ENCODE assay signal across 20 cellular contexts in the genomic region with DNA sequence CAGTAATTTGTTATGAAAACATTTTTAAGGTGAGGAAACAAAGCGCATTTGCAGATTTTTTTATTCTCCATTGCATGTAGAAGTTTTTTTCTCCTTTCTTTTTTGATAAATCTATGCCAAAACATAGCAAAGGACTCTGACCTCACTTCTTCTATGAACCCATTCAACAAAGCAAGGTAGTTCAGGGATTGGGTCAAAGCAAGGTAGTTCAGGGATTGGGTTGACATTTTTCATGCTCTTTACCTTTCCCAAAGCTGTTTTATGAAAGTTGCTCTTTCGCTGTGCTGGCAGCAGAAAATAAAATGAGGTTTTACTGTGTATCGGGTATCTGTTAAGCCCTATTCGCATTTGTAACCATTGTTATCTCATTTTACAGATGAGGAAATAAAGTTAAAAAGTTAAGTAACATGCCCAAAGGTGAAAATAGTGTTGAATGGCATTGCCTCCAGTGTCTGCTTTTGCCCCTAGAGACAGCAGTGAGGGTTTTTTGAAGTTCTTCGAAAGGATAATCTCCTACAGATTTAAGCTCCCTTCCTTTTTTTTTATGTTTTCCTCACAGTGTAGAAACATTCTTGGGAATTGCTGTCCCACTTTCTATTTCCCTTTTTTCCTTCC.
"Had no signal": no experiment of that assay in that cellular context is flagged by ENCODE, and none has a peak within 500 bp of the region (broad histone marks: within the 10 kb centered on the region; RNA-seq: fewer than 3 reads in every experiment).

No MANE protein-coding gene starts in this region.

- H3K27me3 ChIP-seq: heart right ventricle, pancreas, thyroid gland had no signal

- H3K27ac Mint-ChIP-seq: activated naive CD4-positive, alpha-beta T cell treated with anti-CD3 and anti-CD28 coated beads, Interleukin-2, amount 10 ng/mL, durations not matched to agents 7 days and 5 days; activated T-cell treated with anti-CD3 and anti-CD28 coated beads, Interleukin-2, amount 50 U/mL, for 72 hours; stimulated activated naive CD8-positive, alpha-beta T cell treated with anti-CD3 and anti-CD28 coated beads, Interleukin-15, Interleukin-2, amounts not matched to agents 100 ng/mL and 50 ng/mL, for 24 hours had no signal

- H3K9me3 Mint-ChIP-seq: activated naive CD4-positive, alpha-beta T cell treated with anti-CD3 and anti-CD28 coated beads, Interleukin-2, amount 10 ng/mL, durations not matched to agents 7 days and 5 days; activated T-cell treated with anti-CD3 and anti-CD28 coated beads, Interleukin-2, amount 50 U/mL, for 72 hours; naive thymus-derived CD4-positive, alpha-beta T cell; stimulated activated naive CD8-positive, alpha-beta T cell treated with anti-CD3 and anti-CD28 coated beads, Interleukin-15, Interleukin-2, amounts not matched to agents 100 ng/mL and 50 ng/mL, for 24 hours; T-cell had no signal

- H3K4me3 ChIP-seq: coronary artery, heart right ventricle, lower lobe of right lung, pancreas, psoas muscle, thyroid gland had no signal

- H3K9me3 ChIP-seq: heart right ventricle, lower lobe of right lung, pancreas, psoas muscle, thyroid gland had no signal

- H3K27ac ChIP-seq: coronary artery, epithelial cell of prostate, heart right ventricle, lower lobe of right lung, pancreas, psoas muscle, thyroid gland had no signal

- H3K27me3 Mint-ChIP-seq: activated naive CD4-positive, alpha-beta T cell treated with anti-CD3 and anti-CD28 coated beads, Interleukin-2, amount 10 ng/mL, durations not matched to agents 7 days and 5 days; naive thymus-derived CD4-positive, alpha-beta T cell; stimulated activated naive CD8-positive, alpha-beta T cell treated with anti-CD3 and anti-CD28 coated beads, Interleukin-15, Interleukin-2, amounts not matched to agents 100 ng/mL and 50 ng/mL, for 24 hours; T-cell had no signal

- H3K4me1 ChIP-seq: pancreas, thyroid gland had no signal

- DNase-seq: activated CD4-positive, alpha-beta T cell treated with anti-CD3 and anti-CD28 coated beads for 1 hour; activated CD4-positive, alpha-beta T cell treated with anti-CD3 and anti-CD28 coated beads, Interleukin-2, amount 50 U/mL, for 1 hour; activated effector memory CD4-positive, alpha-beta T cell treated with anti-CD3 and anti-CD28 coated beads, Interleukin-2, amount 50 U/mL, for 16 hours; activated naive CD4-positive, alpha-beta T cell treated with anti-CD3 and anti-CD28 coated beads, Interleukin-2, amount 10 ng/mL, durations not matched to agents 7 days and 5 days; activated T-cell treated with anti-CD3 and anti-CD28 coated beads, Interleukin-2, amount 50 U/mL, for 72 hours; amygdala; heart right ventricle; left colon; lower lobe of right lung; naive thymus-derived CD4-positive, alpha-beta T cell; pancreas; psoas muscle; right cardiac atrium; stimulated activated CD4-positive, alpha-beta T cell treated with anti-CD3 and anti-CD28 coated beads, Interleukin-12 subunit alpha, Interleukin-12 subunit beta, amount 100 ng/mL, for 4 hours; substantia nigra; T-cell; thyroid gland had no signal

- H3K4me3 Mint-ChIP-seq: activated naive CD4-positive, alpha-beta T cell treated with anti-CD3 and anti-CD28 coated beads, Interleukin-2, amount 10 ng/mL, durations not matched to agents 7 days and 5 days; activated T-cell treated with anti-CD3 and anti-CD28 coated beads, Interleukin-2, amount 50 U/mL, for 72 hours; naive thymus-derived CD4-positive, alpha-beta T cell; stimulated activated naive CD8-positive, alpha-beta T cell treated with anti-CD3 and anti-CD28 coated beads, Interleukin-15, Interleukin-2, amounts not matched to agents 100 ng/mL and 50 ng/mL, for 24 hours; T-cell had no signal
